Comparison of ENCODE assay signal across 17 cellular contexts in the genomic region with DNA sequence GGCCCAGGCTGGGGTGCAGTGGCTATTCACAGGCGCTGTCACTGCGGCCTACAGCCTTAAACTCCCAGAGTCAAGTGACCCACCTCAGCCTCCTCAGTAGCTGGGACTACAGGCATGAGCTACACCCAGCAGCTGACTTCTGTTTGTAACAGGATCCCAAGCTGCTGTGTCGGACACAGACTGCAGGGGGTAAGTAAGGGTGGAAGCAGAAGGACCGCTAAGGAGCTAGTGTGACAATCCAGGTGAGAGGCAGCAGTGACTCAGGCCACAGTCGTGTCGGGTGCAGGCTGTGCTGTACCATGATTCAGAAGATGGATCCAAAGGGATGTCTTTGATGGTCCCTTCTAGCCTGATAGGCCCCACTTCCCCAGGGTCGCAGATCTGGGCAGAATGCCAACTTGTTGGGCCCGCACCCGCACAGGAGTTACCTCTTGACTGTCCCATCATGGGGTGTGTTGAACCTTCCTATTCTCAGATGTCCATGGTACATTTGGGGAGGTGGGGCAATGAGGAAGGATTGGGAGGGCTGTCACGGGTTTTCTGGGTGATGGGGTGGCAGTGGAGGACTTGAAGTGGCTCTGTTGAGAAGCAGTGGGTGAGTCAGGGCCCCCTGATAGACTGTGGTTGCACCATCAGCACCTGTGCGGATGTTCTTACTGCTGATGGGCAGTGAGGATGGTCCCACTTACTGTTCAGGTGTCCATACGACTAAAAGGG.
"Had no signal": no experiment of that assay in that cellular context is flagged by ENCODE, and none has a peak within 500 bp of the region (broad histone marks: within the 10 kb centered on the region; RNA-seq: fewer than 3 reads in every experiment).

No MANE protein-coding gene starts in this region.

- H3K4me1 ChIP-seq: prostate gland, thyroid gland had no signal

- H3K27ac ChIP-seq: ovary, prostate gland, thyroid gland, VCaP had no signal

- H3K36me3 ChIP-seq: ovary, prostate gland had no signal

- DNase-seq: activated CD4-positive, alpha-beta memory T cell treated with anti-CD3 and anti-CD28 coated beads, Interleukin-2, amount 10 ng/mL, durations not matched to agents 7 days and 5 days; activated CD4-positive, alpha-beta T cell treated with anti-CD3 and anti-CD28 coated beads, Interleukin-2, amount 10 ng/mL, durations not matched to agents 24 days and 14 days; activated gamma-delta T cell; activated naive CD4-positive, alpha-beta T cell treated with anti-CD3 and anti-CD28 coated beads, Interleukin-2, amount 50 U/mL, for 16 hours; effector CD8-positive, alpha-beta T cell; erythroblast; foreskin fibroblast; natural killer cell; ovary; stimulated activated CD4-positive, alpha-beta T cell treated with anti-CD3 and anti-CD28 coated beads, Interleukin-12 subunit alpha, Interleukin-12 subunit beta, amount 100 ng/mL, for 4 hours; stimulated activated CD4-positive, alpha-beta T cell treated with anti-CD3 and anti-CD28 coated beads, Interleukin-4, amount 100 ng/mL, for 4 hours; stimulated activated naive CD8-positive, alpha-beta T cell treated with anti-CD3 and anti-CD28 coated beads, Interleukin-15, Interleukin-2, amounts not matched to agents 100 U/mL and 50 U/mL, for 24 hours; thyroid gland had no signal

- H3K9me3 ChIP-seq: ovary, prostate gland, thyroid gland had no signal

- H3K4me3 ChIP-seq: ovary, prostate gland, thyroid gland had no signal

- H3K27me3 ChIP-seq: ovary, thyroid gland had no signal

- ATAC-seq: activated CD4-positive, CD25-positive, alpha-beta regulatory T cell treated with anti-CD3 and anti-CD28 coated beads, Interleukin-2, amount 50 U/mL, for 24 hours; left lobe of liver; natural killer cell; stimulated activated naive CD8-positive, alpha-beta T cell treated with anti-CD3 and anti-CD28 coated beads, Interleukin-15, Interleukin-2, amounts not matched to agents 100 U/mL and 50 U/mL, for 24 hours had no signal
